10 cellular contexts compared by ENCODE assay signal in the genomic region with DNA sequence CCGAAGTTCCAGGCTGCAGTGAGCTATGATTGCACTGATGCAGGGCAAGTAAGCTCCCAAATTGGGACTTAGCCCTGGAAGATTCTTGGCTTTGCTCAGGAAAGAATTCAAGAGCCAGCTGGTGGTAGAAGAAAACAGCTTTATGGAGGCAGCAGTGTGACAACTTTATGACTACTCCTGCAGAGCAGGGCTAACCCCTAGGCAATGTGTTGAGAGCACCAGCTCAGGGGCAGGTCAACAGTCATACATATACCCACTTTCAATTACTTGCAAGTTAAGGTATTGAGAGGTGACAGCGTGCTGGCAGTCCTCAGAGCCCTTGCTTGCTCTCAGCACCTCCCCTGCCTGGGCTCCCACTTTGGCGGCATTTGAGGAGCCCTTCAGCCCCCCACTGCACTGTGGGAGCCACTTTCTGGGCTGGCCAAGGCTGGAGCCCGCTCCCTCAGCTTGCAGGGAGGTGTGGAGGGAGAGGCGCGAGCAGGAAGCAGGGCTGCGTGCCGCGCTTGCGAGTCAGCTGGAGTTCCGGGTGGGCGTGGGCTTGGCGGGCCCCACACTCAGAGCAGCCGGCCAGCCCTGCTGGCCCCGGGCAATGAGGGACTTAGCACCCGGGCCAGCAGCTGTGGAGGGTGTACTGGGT. TPM values are rescaled to one million over a fixed set of nuclear protein-coding genes. Genes with fewer than 3 reads are reported as not detected.
DNase-seq lines count a peak whose midpoint lies in the region; ATAC-seq and TF ChIP-seq lines count a peak whose summit lies in the region.
"Not testable (repeated sequence)": the region's sequence is repeated elsewhere in the genome, so short reads cannot be mapped to it uniquely, and the experiment has no call there.
"Had no signal": no experiment of that assay in that cellular context is flagged by ENCODE, and none has a peak within 500 bp of the region (broad histone marks: within the 10 kb centered on the region; RNA-seq: fewer than 3 reads in every experiment).

No MANE protein-coding gene starts in this region.

- 92% methylated on average over 16 of the region's 16 CpGs for WGBS in liver

- peaks cover 0 to 32% (median 11%) of the 10 kb centered on the region in 11 experiments; a peak in 13 of 22 replicates for H3K9me3 ChIP-seq in BLaER1 treated with 17β-estradiol and CSF1 and Interleukin-3, amounts not matched to agents 10 nM and 100 nM (replicated peaks in 1 of 11)
- not testable (repeated sequence) for H3K9me3 ChIP-seq in duodenal mucosa (ENCODE audit: control insufficient read depth in 1 of 2, low read length in 2 of 2); liver (ENCODE audit: control insufficient read depth in 4 of 4, low read length in 3 of 4); neutrophil

- H3K4me3 ChIP-seq in BLaER1 treated with 17β-estradiol and CSF1 and Interleukin-3, amounts not matched to agents 10 nM and 100 nM; duodenal mucosa (ENCODE audit: low read depth in 1 of 2, low read length in 2 of 2); liver (ENCODE audit: low read depth in 1 of 3, low read length in 3 of 3): not testable (repeated sequence)
- H3K4me3 ChIP-seq in neutrophil (ENCODE audit: low read depth in 1 of 2, low read length in 1 of 2): peak overlapping the region; percentile 20 to 30

- H3K9me3 Mint-ChIP-seq in activated CD4-positive, alpha-beta memory T cell treated with anti-CD3 and anti-CD28 coated beads for 36 hours; activated naive CD8-positive, alpha-beta T cell treated with anti-CD3 and anti-CD28 coated beads for 36 hours; stimulated activated naive CD8-positive, alpha-beta T cell treated with anti-CD3 and anti-CD28 coated beads, Interleukin-15, amount 100 ng/mL, for 72 hours: not testable (repeated sequence)

- not testable (repeated sequence) for H3K27me3 Mint-ChIP-seq in activated CD4-positive, alpha-beta memory T cell treated with anti-CD3 and anti-CD28 coated beads for 36 hours; activated naive CD8-positive, alpha-beta T cell treated with anti-CD3 and anti-CD28 coated beads for 36 hours; stimulated activated naive CD8-positive, alpha-beta T cell treated with anti-CD3 and anti-CD28 coated beads, Interleukin-15, amount 100 ng/mL, for 72 hours

- H3K27ac Mint-ChIP-seq in activated CD4-positive, alpha-beta memory T cell treated with anti-CD3 and anti-CD28 coated beads for 36 hours: peak overlapping the region; percentile 81
- peak overlapping the region; percentile 92 for H3K27ac Mint-ChIP-seq in activated naive CD8-positive, alpha-beta T cell treated with anti-CD3 and anti-CD28 coated beads for 36 hours
- H3K27ac Mint-ChIP-seq in stimulated activated naive CD8-positive, alpha-beta T cell treated with anti-CD3 and anti-CD28 coated beads, Interleukin-15, amount 100 ng/mL, for 72 hours: peak overlapping the region; percentile 98

- H3K27me3 ChIP-seq in BLaER1 treated with 17β-estradiol and CSF1 and Interleukin-3, amounts not matched to agents 10 nM and 100 nM; duodenal mucosa (ENCODE audit: control insufficient read depth in 1 of 2, insufficient read depth in 2 of 2, low read length in 2 of 2); liver (ENCODE audit: control insufficient read depth in 4 of 4, insufficient read depth in 4 of 4, low read length in 3 of 4); neutrophil: not testable (repeated sequence)

- peak; percentile 57 for DNase-seq in NCI-H446 treated with DMSO at 0.1 percent for 48 hours (lab: John Stamatoyannopoulos, UW)
- peak; percentile 35 for DNase-seq in activated CD4-positive, alpha-beta memory T cell treated with anti-CD3 and anti-CD28 coated beads for 36 hours
- DNase-seq in activated naive CD8-positive, alpha-beta T cell treated with anti-CD3 and anti-CD28 coated beads for 36 hours: peak; percentile 4
- not testable (repeated sequence) for DNase-seq in stimulated activated naive CD8-positive, alpha-beta T cell treated with anti-CD3 and anti-CD28 coated beads, Interleukin-15, amount 100 ng/mL, for 72 hours

- H3K36me3 ChIP-seq in BLaER1 treated with 17β-estradiol and CSF1 and Interleukin-3, amounts not matched to agents 10 nM and 100 nM; duodenal mucosa (ENCODE audit: control insufficient read depth in 1 of 2, insufficient read depth in 2 of 2, low read length in 2 of 2); liver (ENCODE audit: control insufficient read depth in 4 of 4, insufficient read depth in 3 of 4, low read depth in 1 of 4, low read length in 3 of 4); neutrophil: not testable (repeated sequence)

- POLR2A ChIA-PET in activated CD4-positive, alpha-beta memory T cell treated with anti-CD3 and anti-CD28 coated beads for 36 hours (lab: Charles Lee): interaction anchor here (0.8 kb wide), 1 partner anchor 26 kb away, joined by 4 read pairs; no protein-coding TSS in a partner anchor

- peak overlapping the region; percentile 96 to 99 (median 98) for H3K27ac ChIP-seq in BLaER1 treated with 17β-estradiol and CSF1 and Interleukin-3, amounts not matched to agents 10 nM and 100 nM
- H3K27ac ChIP-seq in duodenal mucosa (ENCODE audit: low read depth, low read length) (peak overlapping the region; percentile 27), liver (ENCODE audit: low read depth in 1 of 2, low read length in 2 of 2) (peak overlapping the region; percentile 26 to 39), neutrophil (peak overlapping the region; percentile 97)

- not testable (repeated sequence) for H3K4me3 Mint-ChIP-seq in activated CD4-positive, alpha-beta memory T cell treated with anti-CD3 and anti-CD28 coated beads for 36 hours; activated naive CD8-positive, alpha-beta T cell treated with anti-CD3 and anti-CD28 coated beads for 36 hours
- H3K4me3 Mint-ChIP-seq in stimulated activated naive CD8-positive, alpha-beta T cell treated with anti-CD3 and anti-CD28 coated beads, Interleukin-15, amount 100 ng/mL, for 72 hours: peak overlapping the region in 1 of 2 donors; percentile 64

- CTCF ChIA-PET in activated CD4-positive, alpha-beta memory T cell treated with anti-CD3 and anti-CD28 coated beads for 36 hours (lab: Charles Lee): interaction anchor here (0.5 to 1.4 kb wide), 4 partner anchors 22 to 137 kb away, joined by 3 to 5 read pairs (median 3); no protein-coding TSS in a partner anchor

- H4K20me1 ChIP-seq in BLaER1 treated with 17β-estradiol and CSF1 and Interleukin-3, amounts not matched to agents 10 nM and 100 nM: not testable (repeated sequence)

- ATAC-seq in stimulated activated naive CD8-positive, alpha-beta T cell treated with anti-CD3 and anti-CD28 coated beads, Interleukin-15, amount 100 ng/mL, for 72 hours: peak; percentile 60

- H3K4me2 ChIP-seq in BLaER1 treated with 17β-estradiol and CSF1 and Interleukin-3, amounts not matched to agents 10 nM and 100 nM: peak overlapping the region; percentile 75 to 89 (median 82)

- peak overlapping the region; percentile 80 to 90 (median 86) for H3K9ac ChIP-seq in BLaER1 treated with 17β-estradiol and CSF1 and Interleukin-3, amounts not matched to agents 10 nM and 100 nM
- not testable (repeated sequence) for H3K9ac ChIP-seq in duodenal mucosa (ENCODE audit: low read depth in 1 of 2, low read length in 2 of 2); liver (ENCODE audit: low read depth in 1 of 2, low read length in 2 of 2)

- not testable (repeated sequence) for TF ChIP-seq CTCF in liver (IDR thresholded peaks at IDR 0.05; ENCODE audit: low read depth, low read length, missing input control); neutrophil (IDR thresholded peaks at IDR 0.05)

- TF ChIP-seq RAD21 in liver (IDR thresholded peaks at IDR 0.05): not testable (repeated sequence)

- intact Hi-C loops in activated CD4-positive, alpha-beta memory T cell treated with anti-CD3 and anti-CD28 coated beads for 36 hours (cut with micrococcal nuclease): loop anchor here (2.0 to 10.0 kb wide), 2 partner anchors 27 to 67 kb away; no protein-coding TSS in a partner anchor

- H3K4me1 Mint-ChIP-seq in activated CD4-positive, alpha-beta memory T cell treated with anti-CD3 and anti-CD28 coated beads for 36 hours (ENCODE audit: low read depth): peaks cover 36% of the 10 kb centered on the region
- H3K4me1 Mint-ChIP-seq in activated naive CD8-positive, alpha-beta T cell treated with anti-CD3 and anti-CD28 coated beads for 36 hours: peaks cover 45% of the 10 kb centered on the region
- peaks cover 66% of the 10 kb centered on the region for H3K4me1 Mint-ChIP-seq in stimulated activated naive CD8-positive, alpha-beta T cell treated with anti-CD3 and anti-CD28 coated beads, Interleukin-15, amount 100 ng/mL, for 72 hours

- peaks cover 55 to 98% (median 86%) of the 10 kb centered on the region in 10 experiments for H3K4me1 ChIP-seq in BLaER1 treated with 17β-estradiol and CSF1 and Interleukin-3, amounts not matched to agents 10 nM and 100 nM
- H3K4me1 ChIP-seq in duodenal mucosa (ENCODE audit: control insufficient read depth in 1 of 2, insufficient read depth in 2 of 2, low read length in 2 of 2) (peaks cover 10 to 20% of the 10 kb centered on the region in 2 donors), neutrophil (ENCODE audit: control insufficient read depth in 1 of 2, insufficient read depth in 1 of 2, low read depth in 1 of 2, low read length in 1 of 2) (peaks cover 63 to 65% of the 10 kb centered on the region in 2 experiments)
- not testable (repeated sequence) for H3K4me1 ChIP-seq in liver (ENCODE audit: control insufficient read depth in 4 of 4, insufficient read depth in 4 of 4, low read length in 3 of 4)

- H3K36me3 Mint-ChIP-seq in activated CD4-positive, alpha-beta memory T cell treated with anti-CD3 and anti-CD28 coated beads for 36 hours; activated naive CD8-positive, alpha-beta T cell treated with anti-CD3 and anti-CD28 coated beads for 36 hours: not testable (repeated sequence)

RNA-seq across cellular contexts. Expression of gene VWF, which starts 17.4 kb away (rescaled TPM):
- total RNA-seq in activated CD4-positive, alpha-beta memory T cell treated with anti-CD3 and anti-CD28 coated beads for 36 hours: not detected
- under 1 TPM; 0.24 to 0.25 TPM for total RNA-seq in activated naive CD8-positive, alpha-beta T cell treated with anti-CD3 and anti-CD28 coated beads for 36 hours
- 10 to 100 TPM in 1 of 2 donors, 1 to 10 TPM in 1; 2.1 to 10.8 TPM for total RNA-seq in liver
- polyA plus RNA-seq in liver: 1 to 10 TPM; 3.3 to 4.6 TPM
- total RNA-seq: activated B cell treated with CpG ODN at 0.5 μM for 24 hours, Daoy had no signal

RNA-seq across cellular contexts. Expression of gene CD9, which starts 58.4 kb away (rescaled TPM):
- total RNA-seq in activated CD4-positive, alpha-beta memory T cell treated with anti-CD3 and anti-CD28 coated beads for 36 hours: 1 to 10 TPM; 1.5 to 2.3 TPM
- total RNA-seq in activated naive CD8-positive, alpha-beta T cell treated with anti-CD3 and anti-CD28 coated beads for 36 hours: 10 to 100 TPM; 16.2 to 18.1 TPM
- total RNA-seq in liver: 10 to 100 TPM; 18.7 to 25.8 TPM
- polyA plus RNA-seq in liver: 10 to 100 TPM; 38.9 to 65.2 TPM

Comparison
In these comparisons a context has a peak if more than half of its experiments do, and no peak if none do; other contexts are left out.
1. H3K27ac ChIP-seq: peak in every context shown above with its lines; median percentile 98 in BLaER1 treated with 17β-estradiol and CSF1 and Interleukin-3, amounts not matched to agents 10 nM and 100 nM; 97 in neutrophil; 32 in liver; 27 in duodenal mucosa.
2. RNA of gene CD9, which starts 58.4 kb away (total RNA-seq): 18.7 to 25.8 TPM in liver and 16.2 to 18.1 TPM in activated naive CD8-positive, alpha-beta T cell treated with anti-CD3 and anti-CD28 coated beads for 36 hours; 1.5 to 2.3 TPM in activated CD4-positive, alpha-beta memory T cell treated with anti-CD3 and anti-CD28 coated beads for 36 hours; every median in the first group is over 4 times any median in the second.
3. Peak in every context shown above with its lines, with median percentiles within 50 percentile points of each other: H3K27ac Mint-ChIP-seq.